3 cellular contexts compared by ENCODE assay signal in genomic region chr18:33132657-33133056, GRCh38.
TF ChIP-seq lines count a peak whose summit lies in the region.

No MANE protein-coding gene starts in this region.

TF ChIP-seq in HepG2, 621 proteins besides CTCF, POLR2A, EP300 and RAD21 (continued from another document):
- peak; percentile 28; the same call in 1 of the 2 replicates for TF ChIP-seq CEBPB (IDR thresholded peaks at IDR 0.05; ENCODE audit: borderline replicate concordance, low read depth, low read length)
- no peak for TF ChIP-seq IKZF4 (CRISPR knock-in tag; IDR thresholded peaks at IDR 0.05; ENCODE audit: borderline replicate concordance, low read depth, not compliant biosample characterization)

TF ChIP-seq in K562, 482 proteins besides CTCF, POLR2A, EP300 and RAD21:
- TF ChIP-seq TFE3 (CRISPR knock-in tag; IDR thresholded peaks at IDR 0.05) (no peak), NELFE (IDR thresholded peaks at IDR 0.05; ENCODE audit: insufficient read depth, insufficient read length) (no peak), TCF7 (IDR thresholded peaks at IDR 0.05; ENCODE audit: borderline replicate concordance) (no peak), ZNF3 (CRISPR knock-in tag; IDR thresholded peaks at IDR 0.05) (no peak), CEBPG (CRISPR knock-in tag; IDR thresholded peaks at IDR 0.05) (no peak), CEBPG (tag; conservative IDR thresholded peaks at IDR 0.05 in 1 of 2, IDR thresholded peaks at IDR 0.05 in 1 of 2) (peak in 1 of 2 experiments; percentile 66; a peak in 1 of 4 replicates), BDP1 (IDR thresholded peaks at IDR 0.05; ENCODE audit: insufficient read depth, insufficient read length) (no peak)
- TF ChIP-seq, protein P1, sequence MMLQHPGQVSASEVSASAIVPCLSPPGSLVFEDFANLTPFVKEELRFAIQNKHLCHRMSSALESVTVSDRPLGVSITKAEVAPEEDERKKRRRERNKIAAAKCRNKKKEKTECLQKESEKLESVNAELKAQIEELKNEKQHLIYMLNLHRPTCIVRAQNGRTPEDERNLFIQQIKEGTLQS (IDR thresholded peaks at IDR 0.05), result peak; percentile 33; the same call in 1 of the 2 replicates
- TF ChIP-seq, protein P1 (CRISPR knock-in tag; conservative IDR thresholded peaks at IDR 0.05), result no peak

TF ChIP-seq in SK-N-SH treated with all-trans-retinoic acid at 6 μM for 48 hours, 23 proteins besides CTCF, POLR2A, EP300 and RAD21 (continued from another document):
- TF ChIP-seq, protein P2, sequence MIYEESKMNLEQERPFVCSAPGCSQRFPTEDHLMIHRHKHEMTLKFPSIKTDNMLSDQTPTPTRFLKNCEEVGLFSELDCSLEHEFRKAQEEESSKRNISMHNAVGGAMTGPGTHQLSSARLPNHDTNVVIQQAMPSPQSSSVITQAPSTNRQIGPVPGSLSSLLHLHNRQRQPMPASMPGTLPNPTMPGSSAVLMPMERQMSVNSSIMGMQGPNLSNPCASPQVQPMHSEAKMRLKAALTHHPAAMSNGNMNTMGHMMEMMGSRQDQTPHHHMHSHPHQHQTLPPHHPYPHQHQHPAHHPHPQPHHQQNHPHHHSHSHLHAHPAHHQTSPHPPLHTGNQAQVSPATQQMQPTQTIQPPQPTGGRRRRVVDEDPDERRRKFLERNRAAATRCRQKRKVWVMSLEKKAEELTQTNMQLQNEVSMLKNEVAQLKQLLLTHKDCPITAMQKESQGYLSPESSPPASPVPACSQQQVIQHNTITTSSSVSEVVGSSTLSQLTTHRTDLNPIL (CRISPR knock-in tag; IDR thresholded peaks at IDR 0.05; ENCODE audit: low read depth), result no peak
- TF ChIP-seq GLIS3 (CRISPR knock-in tag; IDR thresholded peaks at IDR 0.05) (no peak), SNAI2 (CRISPR knock-in tag; IDR thresholded peaks at IDR 0.05) (no peak), ZFP3 (CRISPR knock-in tag; IDR thresholded peaks at IDR 0.05) (no peak), ZNF70 (CRISPR knock-in tag; IDR thresholded peaks at IDR 0.05) (no peak), CSDC2 (CRISPR knock-in tag; IDR thresholded peaks at IDR 0.05) (no peak), TCF4 (CRISPR knock-in tag; IDR thresholded peaks at IDR 0.05; ENCODE audit: borderline replicate concordance) (no peak), ZNF8 (CRISPR knock-in tag; IDR thresholded peaks at IDR 0.05) (no peak), PPARA (CRISPR knock-in tag; IDR thresholded peaks at IDR 0.05; ENCODE audit: borderline replicate concordance) (no peak), ISL1 (CRISPR knock-in tag; IDR thresholded peaks at IDR 0.05) (no peak), ESRRG (CRISPR knock-in tag; IDR thresholded peaks at IDR 0.05) (no peak), RARB (CRISPR knock-in tag; IDR thresholded peaks at IDR 0.05) (no peak), ZC3H10 (CRISPR knock-in tag; IDR thresholded peaks at IDR 0.05) (no peak), POU6F1 (CRISPR knock-in tag; IDR thresholded peaks at IDR 0.05; ENCODE audit: borderline replicate concordance, low read depth) (no peak), BACH2 (CRISPR knock-in tag; IDR thresholded peaks at IDR 0.05; ENCODE audit: borderline replicate concordance) (no peak)
- TF ChIP-seq, protein P3, sequence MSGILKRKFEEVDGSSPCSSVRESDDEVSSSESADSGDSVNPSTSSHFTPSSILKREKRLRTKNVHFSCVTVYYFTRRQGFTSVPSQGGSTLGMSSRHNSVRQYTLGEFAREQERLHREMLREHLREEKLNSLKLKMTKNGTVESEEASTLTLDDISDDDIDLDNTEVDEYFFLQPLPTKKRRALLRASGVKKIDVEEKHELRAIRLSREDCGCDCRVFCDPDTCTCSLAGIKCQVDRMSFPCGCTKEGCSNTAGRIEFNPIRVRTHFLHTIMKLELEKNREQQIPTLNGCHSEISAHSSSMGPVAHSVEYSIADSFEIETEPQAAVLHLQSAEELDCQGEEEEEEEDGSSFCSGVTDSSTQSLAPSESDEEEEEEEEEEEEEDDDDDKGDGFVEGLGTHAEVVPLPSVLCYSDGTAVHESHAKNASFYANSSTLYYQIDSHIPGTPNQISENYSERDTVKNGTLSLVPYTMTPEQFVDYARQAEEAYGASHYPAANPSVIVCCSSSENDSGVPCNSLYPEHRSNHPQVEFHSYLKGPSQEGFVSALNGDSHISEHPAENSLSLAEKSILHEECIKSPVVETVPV (CRISPR knock-in tag; IDR thresholded peaks at IDR 0.05), result no peak
- TF ChIP-seq, protein P4, sequence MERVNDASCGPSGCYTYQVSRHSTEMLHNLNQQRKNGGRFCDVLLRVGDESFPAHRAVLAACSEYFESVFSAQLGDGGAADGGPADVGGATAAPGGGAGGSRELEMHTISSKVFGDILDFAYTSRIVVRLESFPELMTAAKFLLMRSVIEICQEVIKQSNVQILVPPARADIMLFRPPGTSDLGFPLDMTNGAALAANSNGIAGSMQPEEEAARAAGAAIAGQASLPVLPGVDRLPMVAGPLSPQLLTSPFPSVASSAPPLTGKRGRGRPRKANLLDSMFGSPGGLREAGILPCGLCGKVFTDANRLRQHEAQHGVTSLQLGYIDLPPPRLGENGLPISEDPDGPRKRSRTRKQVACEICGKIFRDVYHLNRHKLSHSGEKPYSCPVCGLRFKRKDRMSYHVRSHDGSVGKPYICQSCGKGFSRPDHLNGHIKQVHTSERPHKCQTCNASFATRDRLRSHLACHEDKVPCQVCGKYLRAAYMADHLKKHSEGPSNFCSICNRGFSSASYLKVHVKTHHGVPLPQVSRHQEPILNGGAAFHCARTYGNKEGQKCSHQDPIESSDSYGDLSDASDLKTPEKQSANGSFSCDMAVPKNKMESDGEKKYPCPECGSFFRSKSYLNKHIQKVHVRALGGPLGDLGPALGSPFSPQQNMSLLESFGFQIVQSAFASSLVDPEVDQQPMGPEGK (CRISPR knock-in tag; IDR thresholded peaks at IDR 0.05; ENCODE audit: borderline replicate concordance), result no peak
